Comparison of ENCODE assay signal across 1 cellular context in genomic region chr11:70897429-70897828, GRCh38.
TF ChIP-seq lines count a peak whose summit lies in the region.

No MANE protein-coding gene starts in this region.

TF ChIP-seq in HEK293, 187 proteins besides CTCF, POLR2A, EP300 and RAD21 (continued from another document):
- no peak for TF ChIP-seq ZNF518A (tag by site-specific recombination; conservative IDR thresholded peaks at IDR 0.05; ENCODE audit: low read depth)
